ENCODE assay signal across 8 cellular contexts in genomic region chr17:75524269-75524970, GRCh38.
DNase-seq lines count a peak whose midpoint lies in the region; ATAC-seq and TF ChIP-seq lines count a peak whose summit lies in the region.

No MANE protein-coding gene starts in this region.

- no peak for TF ChIP-seq CTCF in astrocyte of the cerebellum (IDR thresholded peaks at IDR 0.05; ENCODE audit: low read depth, low read length, missing control alignments)

- DNase-seq in NCI-H510A (lab: John Stamatoyannopoulos, UW) (peak; percentile 38), NCI-H510A treated with DMSO at 0.1 percent for 48 hours (lab: John Stamatoyannopoulos, UW) (no peak), astrocyte of the cerebellum (ENCODE audit: low read depth) (no peak), foreskin melanocyte (no peak)
- no peak for DNase-seq in effector CD8-positive, alpha-beta T cell (lab: John Stamatoyannopoulos, UW)

- no peaks in the 10 kb centered on the region for H3K36me3 ChIP-seq in stomach smooth muscle (ENCODE audit: control insufficient read depth in 2 of 2, insufficient read depth in 2 of 2, low read length in 2 of 2)

- peak overlapping the region; percentile 21 to 31 for H3K9ac ChIP-seq in stomach smooth muscle (ENCODE audit: low read length in 2 of 2)

- H3K4me3 ChIP-seq in astrocyte of the cerebellum (ENCODE audit: low read depth, low read length): peak overlapping the region; percentile 48
- H3K4me3 ChIP-seq in stomach smooth muscle (ENCODE audit: low read length in 2 of 2): peak overlapping the region; percentile 49 to 76

- peaks cover 19% of the 10 kb centered on the region for H3K4me1 ChIP-seq in stomach smooth muscle (ENCODE audit: control insufficient read depth, insufficient read depth, low read length)

- in situ Hi-C loops in astrocyte of the cerebellum (cut with HindIII; ENCODE audit: low sequenced_read_pairs): no loop called here

- H3K27ac ChIP-seq in layer of hippocampus (ENCODE audit: low read depth, low read length) (peak overlapping the region; percentile 27), stomach smooth muscle (ENCODE audit: low read length) (no peak overlapping the region)

- no peaks in the 10 kb centered on the region for H3K9me3 ChIP-seq in stomach smooth muscle (ENCODE audit: control insufficient read depth in 2 of 2, low read length in 2 of 2)

- H3K27me3 ChIP-seq in layer of hippocampus (ENCODE audit: control insufficient read depth, insufficient read depth, low read length): no peaks in the 10 kb centered on the region
- peaks cover 2 to 8% of the 10 kb centered on the region in 2 donors for H3K27me3 ChIP-seq in stomach smooth muscle (ENCODE audit: control insufficient read depth in 1 of 2, insufficient read depth in 2 of 2, low read length in 2 of 2)

- ATAC-seq in HG03039 (IDR thresholded peaks at IDR 0.05; ENCODE audit: unreplicated experiment): no peak
